In the genomic region with DNA sequence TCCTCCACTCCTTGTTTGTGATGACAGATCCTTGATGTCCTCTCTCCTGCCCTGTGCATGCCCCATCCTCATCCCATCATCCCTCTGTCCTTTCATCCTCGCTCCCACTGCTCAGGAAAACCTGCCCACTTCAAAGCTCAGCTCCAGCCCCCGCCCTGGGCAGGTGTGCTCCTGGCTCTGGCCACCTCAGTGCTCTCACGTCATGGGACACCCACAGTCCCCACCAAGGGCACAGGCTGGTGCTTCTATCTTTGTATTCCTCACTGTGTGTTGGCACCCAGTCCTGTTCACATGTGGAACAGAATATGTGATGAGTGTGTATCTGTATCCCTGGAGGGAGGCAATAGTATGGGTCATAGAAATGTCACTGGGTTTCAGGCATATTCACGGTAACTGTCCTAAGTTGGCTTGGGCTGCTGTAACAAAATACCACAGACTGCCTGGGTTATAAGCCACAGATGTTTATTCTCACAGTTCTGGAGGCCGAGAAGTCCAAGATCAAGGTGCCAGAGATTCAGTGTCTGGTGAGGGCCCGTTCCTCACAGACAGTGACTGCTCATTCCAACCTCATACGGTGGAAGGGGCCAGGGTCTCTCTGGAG, we compare ENCODE assay signal across 1 cellular context.
TF ChIP-seq lines count a peak whose summit lies in the region.

No MANE protein-coding gene starts in this region.

TF ChIP-seq in K562, 482 proteins besides CTCF, POLR2A, EP300 and RAD21:
- TF ChIP-seq ZNF699 (CRISPR knock-in tag; IDR thresholded peaks at IDR 0.05; ENCODE audit: insufficient replicate concordance) (no peak), NCOR1 (IDR thresholded peaks at IDR 0.05) (no peak), TBP (optimal IDR thresholded peaks at IDR 0.05; ENCODE audit: low read depth, low read length) (no peak), RFX1 (IDR thresholded peaks at IDR 0.05) (no peak), ZNF717 (CRISPR knock-in tag; IDR thresholded peaks at IDR 0.05) (no peak), PRMT5 (CRISPR knock-in tag; IDR thresholded peaks at IDR 0.05) (no peak), ATF7 (IDR thresholded peaks at IDR 0.05) (no peak), TAL1 (IDR thresholded peaks at IDR 0.05) (no peak), POLR3A (IDR thresholded peaks at IDR 0.05; ENCODE audit: borderline replicate concordance, extremely low read depth, insufficient read depth, insufficient read length) (no peak)
- TF ChIP-seq, protein P1, sequence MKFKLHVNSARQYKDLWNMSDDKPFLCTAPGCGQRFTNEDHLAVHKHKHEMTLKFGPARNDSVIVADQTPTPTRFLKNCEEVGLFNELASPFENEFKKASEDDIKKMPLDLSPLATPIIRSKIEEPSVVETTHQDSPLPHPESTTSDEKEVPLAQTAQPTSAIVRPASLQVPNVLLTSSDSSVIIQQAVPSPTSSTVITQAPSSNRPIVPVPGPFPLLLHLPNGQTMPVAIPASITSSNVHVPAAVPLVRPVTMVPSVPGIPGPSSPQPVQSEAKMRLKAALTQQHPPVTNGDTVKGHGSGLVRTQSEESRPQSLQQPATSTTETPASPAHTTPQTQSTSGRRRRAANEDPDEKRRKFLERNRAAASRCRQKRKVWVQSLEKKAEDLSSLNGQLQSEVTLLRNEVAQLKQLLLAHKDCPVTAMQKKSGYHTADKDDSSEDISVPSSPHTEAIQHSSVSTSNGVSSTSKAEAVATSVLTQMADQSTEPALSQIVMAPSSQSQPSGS (CRISPR knock-in tag; IDR thresholded peaks at IDR 0.05) = no peak
- TF ChIP-seq, protein P2, sequence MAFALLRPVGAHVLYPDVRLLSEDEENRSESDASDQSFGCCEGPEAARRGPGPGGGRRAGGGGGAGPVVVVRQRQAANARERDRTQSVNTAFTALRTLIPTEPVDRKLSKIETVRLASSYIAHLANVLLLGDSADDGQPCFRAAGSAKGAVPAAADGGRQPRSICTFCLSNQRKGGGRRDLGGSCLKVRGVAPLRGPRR (CRISPR knock-in tag; IDR thresholded peaks at IDR 0.05) = no peak
- TF ChIP-seq, protein P3, sequence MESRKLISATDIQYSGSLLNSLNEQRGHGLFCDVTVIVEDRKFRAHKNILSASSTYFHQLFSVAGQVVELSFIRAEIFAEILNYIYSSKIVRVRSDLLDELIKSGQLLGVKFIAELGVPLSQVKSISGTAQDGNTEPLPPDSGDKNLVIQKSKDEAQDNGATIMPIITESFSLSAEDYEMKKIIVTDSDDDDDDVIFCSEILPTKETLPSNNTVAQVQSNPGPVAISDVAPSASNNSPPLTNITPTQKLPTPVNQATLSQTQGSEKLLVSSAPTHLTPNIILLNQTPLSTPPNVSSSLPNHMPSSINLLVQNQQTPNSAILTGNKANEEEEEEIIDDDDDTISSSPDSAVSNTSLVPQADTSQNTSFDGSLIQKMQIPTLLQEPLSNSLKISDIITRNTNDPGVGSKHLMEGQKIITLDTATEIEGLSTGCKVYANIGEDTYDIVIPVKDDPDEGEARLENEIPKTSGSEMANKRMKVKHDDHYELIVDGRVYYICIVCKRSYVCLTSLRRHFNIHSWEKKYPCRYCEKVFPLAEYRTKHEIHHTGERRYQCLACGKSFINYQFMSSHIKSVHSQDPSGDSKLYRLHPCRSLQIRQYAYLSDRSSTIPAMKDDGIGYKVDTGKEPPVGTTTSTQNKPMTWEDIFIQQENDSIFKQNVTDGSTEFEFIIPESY (CRISPR knock-in tag; IDR thresholded peaks at IDR 0.05) = no peak
